In the genomic region with DNA sequence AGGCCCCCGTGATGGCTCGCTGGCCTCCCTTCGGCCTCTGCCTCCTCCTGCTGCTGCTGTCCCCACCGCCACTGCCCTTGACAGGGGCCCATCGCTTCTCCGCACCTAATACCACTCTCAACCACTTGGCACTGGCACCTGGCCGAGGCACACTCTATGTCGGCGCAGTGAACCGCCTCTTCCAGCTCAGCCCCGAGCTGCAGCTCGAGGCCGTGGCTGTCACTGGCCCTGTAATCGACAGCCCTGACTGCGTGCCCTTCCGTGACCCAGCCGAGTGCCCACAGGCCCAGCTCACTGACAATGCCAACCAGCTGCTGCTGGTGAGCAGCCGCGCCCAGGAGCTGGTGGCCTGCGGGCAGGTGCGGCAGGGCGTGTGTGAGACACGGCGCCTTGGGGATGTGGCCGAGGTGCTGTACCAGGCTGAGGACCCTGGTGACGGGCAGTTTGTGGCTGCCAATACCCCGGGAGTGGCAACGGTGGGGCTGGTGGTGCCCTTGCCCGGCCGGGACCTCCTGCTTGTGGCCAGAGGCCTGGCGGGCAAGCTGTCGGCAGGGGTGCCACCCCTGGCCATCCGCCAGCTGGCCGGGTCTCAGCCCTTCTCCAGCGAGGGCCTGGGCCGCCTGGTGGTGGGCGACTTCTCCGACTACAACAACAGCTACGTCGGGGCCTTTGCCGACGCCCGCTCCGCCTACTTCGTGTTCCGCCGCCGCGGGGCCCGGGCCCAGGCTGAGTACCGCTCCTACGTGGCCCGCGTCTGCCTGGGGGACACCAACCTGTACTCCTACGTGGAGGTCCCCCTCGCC, we compare ENCODE assay signal across 1 cellular context.
TF ChIP-seq lines count a peak whose summit lies in the region.

No MANE protein-coding gene starts in this region.

TF ChIP-seq in GM23338, 12 proteins besides CTCF, POLR2A, EP300 and RAD21 (continued from another document):
- TF ChIP-seq POLR2AphosphoS5 (IDR thresholded peaks at IDR 0.05; ENCODE audit: low read depth) (no peak), CREB1 (CRISPR knock-in tag; IDR thresholded peaks at IDR 0.05; ENCODE audit: low read depth) (no peak), JUNB (IDR thresholded peaks at IDR 0.05; ENCODE audit: unreplicated experiment) (no peak), ZNF331 (CRISPR knock-in tag; IDR thresholded peaks at IDR 0.05; ENCODE audit: low read depth) (no peak), ZNF114 (CRISPR knock-in tag; IDR thresholded peaks at IDR 0.05) (no peak), STAT1 (IDR thresholded peaks at IDR 0.05; ENCODE audit: unreplicated experiment) (no peak), NANOG (IDR thresholded peaks at IDR 0.05; ENCODE audit: borderline replicate concordance) (no peak), EZH2phosphoT487 (IDR thresholded peaks at IDR 0.05; ENCODE audit: unreplicated experiment) (no peak), EZH2 (IDR thresholded peaks at IDR 0.05; ENCODE audit: low read depth, unreplicated experiment) (no peak)
- TF ChIP-seq, protein P1, sequence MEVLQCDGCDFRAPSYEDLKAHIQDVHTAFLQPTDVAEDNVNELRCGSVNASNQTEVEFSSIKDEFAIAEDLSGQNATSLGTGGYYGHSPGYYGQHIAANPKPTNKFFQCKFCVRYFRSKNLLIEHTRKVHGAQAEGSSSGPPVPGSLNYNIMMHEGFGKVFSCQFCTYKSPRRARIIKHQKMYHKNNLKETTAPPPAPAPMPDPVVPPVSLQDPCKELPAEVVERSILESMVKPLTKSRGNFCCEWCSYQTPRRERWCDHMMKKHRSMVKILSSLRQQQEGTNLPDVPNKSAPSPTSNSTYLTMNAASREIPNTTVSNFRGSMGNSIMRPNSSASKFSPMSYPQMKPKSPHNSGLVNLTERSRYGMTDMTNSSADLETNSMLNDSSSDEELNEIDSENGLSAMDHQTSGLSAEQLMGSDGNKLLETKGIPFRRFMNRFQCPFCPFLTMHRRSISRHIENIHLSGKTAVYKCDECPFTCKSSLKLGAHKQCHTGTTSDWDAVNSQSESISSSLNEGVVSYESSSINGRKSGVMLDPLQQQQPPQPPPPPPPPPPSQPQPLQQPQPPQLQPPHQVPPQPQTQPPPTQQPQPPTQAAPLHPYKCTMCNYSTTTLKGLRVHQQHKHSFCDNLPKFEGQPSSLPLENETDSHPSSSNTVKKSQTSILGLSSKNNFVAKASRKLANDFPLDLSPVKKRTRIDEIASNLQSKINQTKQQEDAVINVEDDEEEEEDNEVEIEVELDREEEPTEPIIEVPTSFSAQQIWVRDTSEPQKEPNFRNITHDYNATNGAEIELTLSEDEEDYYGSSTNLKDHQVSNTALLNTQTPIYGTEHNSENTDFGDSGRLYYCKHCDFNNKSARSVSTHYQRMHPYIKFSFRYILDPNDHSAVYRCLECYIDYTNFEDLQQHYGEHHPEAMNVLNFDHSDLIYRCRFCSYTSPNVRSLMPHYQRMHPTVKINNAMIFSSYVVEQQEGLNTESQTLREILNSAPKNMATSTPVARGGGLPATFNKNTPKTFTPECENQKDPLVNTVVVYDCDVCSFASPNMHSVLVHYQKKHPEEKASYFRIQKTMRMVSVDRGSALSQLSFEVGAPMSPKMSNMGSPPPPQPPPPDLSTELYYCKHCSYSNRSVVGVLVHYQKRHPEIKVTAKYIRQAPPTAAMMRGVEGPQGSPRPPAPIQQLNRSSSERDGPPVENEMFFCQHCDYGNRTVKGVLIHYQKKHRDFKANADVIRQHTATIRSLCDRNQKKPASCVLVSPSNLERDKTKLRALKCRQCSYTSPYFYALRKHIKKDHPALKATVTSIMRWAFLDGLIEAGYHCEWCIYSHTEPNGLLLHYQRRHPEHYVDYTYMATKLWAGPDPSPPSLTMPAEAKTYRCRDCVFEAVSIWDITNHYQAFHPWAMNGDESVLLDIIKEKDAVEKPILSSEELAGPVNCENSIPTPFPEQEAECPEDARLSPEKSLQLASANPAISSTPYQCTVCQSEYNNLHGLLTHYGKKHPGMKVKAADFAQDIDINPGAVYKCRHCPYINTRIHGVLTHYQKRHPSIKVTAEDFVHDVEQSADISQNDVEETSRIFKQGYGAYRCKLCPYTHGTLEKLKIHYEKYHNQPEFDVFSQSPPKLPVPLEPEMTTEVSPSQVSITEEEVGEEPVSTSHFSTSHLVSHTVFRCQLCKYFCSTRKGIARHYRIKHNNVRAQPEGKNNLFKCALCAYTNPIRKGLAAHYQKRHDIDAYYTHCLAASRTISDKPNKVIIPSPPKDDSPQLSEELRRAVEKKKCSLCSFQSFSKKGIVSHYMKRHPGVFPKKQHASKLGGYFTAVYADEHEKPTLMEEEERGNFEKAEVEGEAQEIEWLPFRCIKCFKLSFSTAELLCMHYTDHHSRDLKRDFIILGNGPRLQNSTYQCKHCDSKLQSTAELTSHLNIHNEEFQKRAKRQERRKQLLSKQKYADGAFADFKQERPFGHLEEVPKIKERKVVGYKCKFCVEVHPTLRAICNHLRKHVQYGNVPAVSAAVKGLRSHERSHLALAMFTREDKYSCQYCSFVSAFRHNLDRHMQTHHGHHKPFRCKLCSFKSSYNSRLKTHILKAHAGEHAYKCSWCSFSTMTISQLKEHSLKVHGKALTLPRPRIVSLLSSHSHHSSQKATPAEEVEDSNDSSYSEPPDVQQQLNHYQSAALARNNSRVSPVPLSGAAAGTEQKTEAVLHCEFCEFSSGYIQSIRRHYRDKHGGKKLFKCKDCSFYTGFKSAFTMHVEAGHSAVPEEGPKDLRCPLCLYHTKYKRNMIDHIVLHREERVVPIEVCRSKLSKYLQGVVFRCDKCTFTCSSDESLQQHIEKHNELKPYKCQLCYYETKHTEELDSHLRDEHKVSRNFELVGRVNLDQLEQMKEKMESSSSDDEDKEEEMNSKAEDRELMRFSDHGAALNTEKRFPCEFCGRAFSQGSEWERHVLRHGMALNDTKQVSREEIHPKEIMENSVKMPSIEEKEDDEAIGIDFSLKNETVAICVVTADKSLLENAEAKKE (CRISPR knock-in tag; IDR thresholded peaks at IDR 0.05), result no peak
- TF ChIP-seq, protein P2, sequence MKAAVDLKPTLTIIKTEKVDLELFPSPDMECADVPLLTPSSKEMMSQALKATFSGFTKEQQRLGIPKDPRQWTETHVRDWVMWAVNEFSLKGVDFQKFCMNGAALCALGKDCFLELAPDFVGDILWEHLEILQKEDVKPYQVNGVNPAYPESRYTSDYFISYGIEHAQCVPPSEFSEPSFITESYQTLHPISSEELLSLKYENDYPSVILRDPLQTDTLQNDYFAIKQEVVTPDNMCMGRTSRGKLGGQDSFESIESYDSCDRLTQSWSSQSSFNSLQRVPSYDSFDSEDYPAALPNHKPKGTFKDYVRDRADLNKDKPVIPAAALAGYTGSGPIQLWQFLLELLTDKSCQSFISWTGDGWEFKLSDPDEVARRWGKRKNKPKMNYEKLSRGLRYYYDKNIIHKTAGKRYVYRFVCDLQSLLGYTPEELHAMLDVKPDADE (IDR thresholded peaks at IDR 0.05), result no peak
